Comparison of ENCODE assay signal across 9 cellular contexts in genomic region chr14:96297999-96298398, GRCh38. TPM values are rescaled to one million over a fixed set of nuclear protein-coding genes. Genes with fewer than 3 reads are reported as not detected.
"Had no signal": no experiment of that assay in that cellular context is flagged by ENCODE, and none has a peak within 500 bp of the region (broad histone marks: within the 10 kb centered on the region; RNA-seq: fewer than 3 reads in every experiment).

No MANE protein-coding gene starts in this region.

- FAIRE-seq: H54, HTR-8/SVneo, K562 had no signal

- H3K4me3 ChIP-seq: GM23338, K562 had no signal

- ATAC-seq: GM23338, K562 had no signal

- H2AFZ ChIP-seq: GM23338 had no signal

- DNase-seq: H9, HCEC 1CT, KG1 had no signal

- H3K4me2 ChIP-seq: GM23338 had no signal

RNA-seq across cellular contexts. Expression of gene BDKRB1, which starts 42.0 kb away (rescaled TPM):
- total RNA-seq: GM23338, H1, H9, HT-29 had no signal
- polyA plus RNA-seq: GM23338 had no signal
